In genomic region chr5:10331341-10331796, GRCh38 we compare ENCODE assay signal across 8 cellular contexts. TPM values are rescaled to one million over a fixed set of nuclear protein-coding genes. Genes with fewer than 3 reads are reported as not detected.
DNase-seq lines count a peak whose midpoint lies in the region; ATAC-seq and TF ChIP-seq lines count a peak whose summit lies in the region.

No MANE protein-coding gene starts in this region.

- H3K36me3 ChIP-seq in adipocyte (ENCODE audit: control insufficient read depth, insufficient read depth, low read length, severe bottlenecking) (no peaks in the 10 kb centered on the region), right atrium auricular region (no peaks in the 10 kb centered on the region)

- H3K9me3 ChIP-seq in adipocyte (ENCODE audit: control insufficient read depth, low read length) (no peaks in the 10 kb centered on the region), right atrium auricular region (no peaks in the 10 kb centered on the region)

- peaks cover 49% of the 10 kb centered on the region for H3K4me1 ChIP-seq in adipocyte (ENCODE audit: control insufficient read depth, insufficient read depth, low read length)
- peaks cover 0 to 47% of the 10 kb centered on the region in 2 donors for H3K4me1 ChIP-seq in right atrium auricular region

- H3K27ac ChIP-seq in right atrium auricular region: peak overlapping the region; percentile 74 to 87

- no peaks in the 10 kb centered on the region for H3K27me3 ChIP-seq in adipocyte (replicated peaks; ENCODE audit: control insufficient read depth, insufficient read depth, low read length)
- H3K27me3 ChIP-seq in right atrium auricular region: no peaks in the 10 kb centered on the region

- H3K9ac ChIP-seq in adipocyte (ENCODE audit: low read length): peak overlapping the region; percentile 64

- TF ChIP-seq CTCF in right atrium auricular region (IDR thresholded peaks at IDR 0.05): no peak

- ATAC-seq in GM18873 (IDR thresholded peaks at IDR 0.05; ENCODE audit: low FRiP score, unreplicated experiment): no peak
- ATAC-seq in GM21529 (IDR thresholded peaks at IDR 0.05; ENCODE audit: unreplicated experiment): no peak

- DNase-seq in NCI-H1092 treated with DMSO at 0.1 percent for 48 hours (lab: John Stamatoyannopoulos, UW) (peak; percentile 98), adipocyte (ENCODE audit: low read depth) (peak; percentile 68), right atrium auricular region (ENCODE audit: low spot score) (peak; percentile 72), stromal cell of bone marrow (ENCODE audit: low read depth) (peak; percentile 54), Kasumi-1 (lab: John Stamatoyannopoulos, UW) (no peak)
- DNase-seq in stimulated activated CD4-positive, alpha-beta T cell treated with anti-CD3 and anti-CD28 coated beads, Interleukin-4, amount 100 ng/mL, for 4 hours: no peak

- H3K4me3 ChIP-seq in adipocyte (ENCODE audit: low read length): peak overlapping the region; percentile 57
- no peak overlapping the region for H3K4me3 ChIP-seq in right atrium auricular region

RNA-seq across cellular contexts. Expression of gene MARCHF6, which starts 22.1 kb away (rescaled TPM):
- total RNA-seq in right atrium auricular region: 100 to 1,000 TPM in 1 of 2 donors, 10 to 100 TPM in 1; 89.5 to 103 TPM

RNA-seq across cellular contexts. Expression of gene CMBL, which starts 23.7 kb away (rescaled TPM):
- total RNA-seq in right atrium auricular region: 10 to 100 TPM in 1 of 2 donors, 1 to 10 TPM in 1; 5.9 to 20.7 TPM

Comparison
In these comparisons a context has a peak if more than half of its experiments do, and no peak if none do; other contexts are left out.
1. DNase-seq: peak in NCI-H1092 treated with DMSO at 0.1 percent for 48 hours (single experiment), adipocyte (single experiment), right atrium auricular region (single experiment) and stromal cell of bone marrow (single experiment); none in stimulated activated CD4-positive, alpha-beta T cell treated with anti-CD3 and anti-CD28 coated beads, Interleukin-4, amount 100 ng/mL, for 4 hours (0 of 2) and Kasumi-1 (0 of 2).